21 cellular contexts compared by ENCODE assay signal in genomic region chr10:128926693-128927092, GRCh38.
"Had no signal": no experiment of that assay in that cellular context is flagged by ENCODE, and none has a peak within 500 bp of the region (broad histone marks: within the 10 kb centered on the region; RNA-seq: fewer than 3 reads in every experiment).

No MANE protein-coding gene starts in this region.

- H3K4me2 ChIP-seq: hepatocyte, neural progenitor cell had no signal

- H2AFZ ChIP-seq: hepatocyte, neural progenitor cell had no signal

- H3K36me3 ChIP-seq: gastroesophageal sphincter, neural progenitor cell, pancreas, right lobe of liver, stomach, thoracic aorta, transverse colon had no signal

- H3K27me3 ChIP-seq: gastroesophageal sphincter, hepatocyte, neural progenitor cell, pancreas, right lobe of liver, transverse colon had no signal

- ATAC-seq: esophagus mucosa; left colon; mucosa of descending colon; naive thymus-derived CD8-positive, alpha-beta T cell had no signal

- H3K9me3 ChIP-seq: gastroesophageal sphincter, mucosa of descending colon, pancreas, right lobe of liver, stomach, thoracic aorta, transverse colon had no signal

- H3K27ac ChIP-seq: neural progenitor cell, right lobe of liver, thoracic aorta had no signal

- H3K4me1 ChIP-seq: neural progenitor cell, right lobe of liver had no signal

- DNase-seq: effector memory CD4-positive, alpha-beta T cell; glutamatergic neuron; kidney; left colon; mammary epithelial cell; mucosa of descending colon; naive thymus-derived CD8-positive, alpha-beta T cell; occipital lobe; right lobe of liver; stimulated activated CD4-positive, alpha-beta T cell treated with anti-CD3 and anti-CD28 coated beads, Interleukin-12 subunit alpha, Interleukin-12 subunit beta, amount 100 ng/mL, for 4 hours; stimulated activated naive CD4-positive, alpha-beta T cell; stomach; substantia nigra; transverse colon had no signal

- H3K4me3 ChIP-seq: gastroesophageal sphincter, hepatocyte, mucosa of descending colon, neural progenitor cell, pancreas, right lobe of liver, skin epidermis, stomach, thoracic aorta, transverse colon had no signal

- H3K9ac ChIP-seq: neural progenitor cell had no signal
